ENCODE assay signal across 8 cellular contexts in genomic region chr7:18570890-18571478, GRCh38.
A peak's percentile ranks its signal among the peaks of the same experiment; 100 is the strongest.
DNase-seq lines count a peak whose midpoint lies in the region; ATAC-seq, FAIRE-seq and TF ChIP-seq lines count a peak whose summit lies in the region.

No MANE protein-coding gene starts in this region.

- no peak overlapping the region for H3K9ac ChIP-seq in HCT116 (ENCODE audit: low read length)

- no peaks in the 10 kb centered on the region for H3K9me2 ChIP-seq in HCT116 (ENCODE audit: insufficient read depth)

- no peaks in the 10 kb centered on the region for H4K20me1 ChIP-seq in HCT116 (ENCODE audit: insufficient read depth)

- H3K27ac ChIP-seq in HCT116 (ENCODE audit: low read depth, low read length) (no peak overlapping the region), tibial artery (peak overlapping the region; percentile 27 to 45)

- ATAC-seq in HCT116 (peak; percentile 66; the same call in 1 of the 2 replicates), GM19395 (IDR thresholded peaks at IDR 0.05; ENCODE audit: unreplicated experiment) (no peak), GM18511 (IDR thresholded peaks at IDR 0.05; ENCODE audit: unreplicated experiment) (no peak)

- H3K9me3 ChIP-seq in HCT116 (ENCODE audit: control insufficient read depth in 1 of 2, insufficient read depth in 1 of 2, low read depth in 1 of 2, low read length in 2 of 2) (no peaks in the 10 kb centered on the region), tibial artery (no peaks in the 10 kb centered on the region)

- CTCF ChIA-PET in HCT116 (lab: Charles Lee) = interaction anchor here (0.8 to 6.2 kb wide), 13 partner anchors 10 to 864 kb away, joined by 3 to 93 read pairs (median 5); no protein-coding TSS in a partner anchor

- peak overlapping the region; percentile 95 for H2AFZ ChIP-seq in HCT116 (ENCODE audit: low read depth, low read length, poor library complexity, severe bottlenecking)

- no peaks in the 10 kb centered on the region for H3K79me2 ChIP-seq in HCT116 (ENCODE audit: insufficient read depth, low read length)

- TF ChIP-seq CTCF in HCT116 (IDR thresholded peaks at IDR 0.05 in 2 of 3, conservative IDR thresholded peaks at IDR 0.05 in 1 of 3; ENCODE audit: borderline replicate concordance in 1 of 3, insufficient read depth in 1 of 3, low read depth in 2 of 3, low read length in 2 of 3) (peak; percentile 32 to 68 (median 59); a peak in 4 of 6 replicates), tibial artery (IDR thresholded peaks at IDR 0.05) (peak; percentile 43 to 46)

- POLR2A ChIA-PET in HCT116 (lab: Charles Lee) = interaction anchor here (1.0 to 1.8 kb wide), 2 partner anchors 213 to 218 kb away, joined by 4 to 7 read pairs; no protein-coding TSS in a partner anchor

- DNase-seq in AG08396 (ENCODE audit: low spot score) = peak; percentile 24
- DNase-seq in HCT116 (ENCODE audit: low read depth, low spot score) = peak; percentile 31
- peak; percentile 66 for DNase-seq in RKO (ENCODE audit: low spot score)
- DNase-seq in frontal cortex (ENCODE audit: low spot score in 2 of 2) = peak in 1 of 2 donors; percentile 22
- no peak for DNase-seq in tibial artery
- DNase-seq in germinal center (ENCODE audit: low spot score) = no peak

- RAD21 ChIA-PET in HCT116 (lab: Charles Lee; ENCODE audit: low non-redundant PET in 1 of 2, low total read pairs in 2 of 2, uncharacterized antibody in 2 of 2, unreplicated experiment in 2 of 2) = interaction anchor here (0.7 to 1.4 kb wide), 3 partner anchors 90 to 218 kb away, joined by 4 to 8 read pairs (median 7); no protein-coding TSS in a partner anchor

- peak; percentile 96 for FAIRE-seq in frontal cortex (lab: Jason Lieb, UNC)

- H3K4me1 ChIP-seq in HCT116 (ENCODE audit: control insufficient read depth in 1 of 2, insufficient read depth in 2 of 2, low read length in 2 of 2) (peaks cover under 1 to 1% of the 10 kb centered on the region in 2 experiments; a peak in 2 of 4 replicates), tibial artery (peaks cover 0 to 34% (median 0%) of the 10 kb centered on the region in 4 donors)

- intact Hi-C loops in HCT116 (cut with micrococcal nuclease) (loop anchor here (1.0 kb wide), 1 partner anchor 219 kb away; no protein-coding TSS in a partner anchor), tibial artery (cut with DNase I; ENCODE audit: low total_unique reads) (loop anchor here (10.0 kb wide), 1 partner anchor 216 kb away; no protein-coding TSS in a partner anchor)

- TF ChIP-seq POLR2A in HCT116 (IDR thresholded peaks at IDR 0.05; ENCODE audit: borderline replicate concordance, extremely low read depth, insufficient read depth, insufficient read length) = no peak

- TF ChIP-seq RAD21 in HCT116 (IDR thresholded peaks at IDR 0.05; ENCODE audit: low read depth) = peak; percentile 64

- BruUV-seq in HCT116 (replicated peaks; lab: Mats Ljungman, UMichigan) = no TSS peak

- H3K27me3 ChIP-seq in HCT116 (ENCODE audit: insufficient read depth, low read length) (no peaks in the 10 kb centered on the region), tibial artery (no peaks in the 10 kb centered on the region)

- H3K36me3 ChIP-seq in HCT116 (ENCODE audit: control insufficient read depth in 1 of 2, insufficient read depth in 2 of 2, low read length in 2 of 2) = no peaks in the 10 kb centered on the region
- H3K36me3 ChIP-seq in tibial artery = peaks cover 0 to 6% (median 0%) of the 10 kb centered on the region in 3 donors

- H3K4me2 ChIP-seq in HCT116 (ENCODE audit: low read length) = no peak overlapping the region

- H3K4me3 ChIP-seq in HCT116 (replicated peaks in 1 of 2; ENCODE audit: low read depth in 1 of 2, low read length in 2 of 2) = no peak overlapping the region
- peak overlapping the region; percentile 33 to 38 for H3K4me3 ChIP-seq in tibial artery

TF ChIP-seq in HCT116, 20 proteins besides CTCF, POLR2A, EP300 and RAD21:
- no peak for TF ChIP-seq EZH2 (IDR thresholded peaks at IDR 0.05)
- no peak for TF ChIP-seq YY1 (IDR thresholded peaks at IDR 0.05; ENCODE audit: extremely low read depth, insufficient replicate concordance, low read depth, low read length)
- no peak for TF ChIP-seq ATF3 (IDR thresholded peaks at IDR 0.05)
- TF ChIP-seq TCF7L2 (IDR thresholded peaks at IDR 0.05; ENCODE audit: borderline replicate concordance, extremely low read depth, insufficient read depth, insufficient read length) = no peak
- TF ChIP-seq FOSL1 (IDR thresholded peaks at IDR 0.05; ENCODE audit: low read depth) = no peak
- no peak for TF ChIP-seq SRF (IDR thresholded peaks at IDR 0.05; ENCODE audit: low read depth)
- no peak for TF ChIP-seq CEBPB (IDR thresholded peaks at IDR 0.05; ENCODE audit: low read depth)
- no peak for TF ChIP-seq SIN3A (IDR thresholded peaks at IDR 0.05; ENCODE audit: low read depth)
- no peak for TF ChIP-seq SP1 (IDR thresholded peaks at IDR 0.05; ENCODE audit: low read depth)
- TF ChIP-seq JUND (IDR thresholded peaks at IDR 0.05) = no peak
- TF ChIP-seq ZFX (IDR thresholded peaks at IDR 0.05) = no peak
- no peak for TF ChIP-seq POLR2AphosphoS5 (IDR thresholded peaks at IDR 0.05; ENCODE audit: low read depth, low read length)
- no peak for TF ChIP-seq EGR1 (IDR thresholded peaks at IDR 0.05; ENCODE audit: low read depth)
- TF ChIP-seq MAX (IDR thresholded peaks at IDR 0.05) = no peak
- TF ChIP-seq ELF1 (IDR thresholded peaks at IDR 0.05; ENCODE audit: borderline replicate concordance, low read depth) = no peak
- no peak for TF ChIP-seq EZH2phosphoT487 (IDR thresholded peaks at IDR 0.05; ENCODE audit: borderline replicate concordance)
- TF ChIP-seq ZNF274 (IDR thresholded peaks at IDR 0.05; ENCODE audit: low read depth, low read length) = no peak

Comparison
In these comparisons a context has a peak if more than half of its experiments do, and no peak if none do; other contexts are left out.
1. DNase-seq: peak in AG08396 (single experiment), HCT116 (single experiment) and RKO (single experiment); none in tibial artery (0 of 2) and germinal center (single experiment).
2. H3K4me3 ChIP-seq: peak in tibial artery (2 of 2); none in HCT116 (0 of 2).